18 cellular contexts compared by ENCODE assay signal in the genomic region with DNA sequence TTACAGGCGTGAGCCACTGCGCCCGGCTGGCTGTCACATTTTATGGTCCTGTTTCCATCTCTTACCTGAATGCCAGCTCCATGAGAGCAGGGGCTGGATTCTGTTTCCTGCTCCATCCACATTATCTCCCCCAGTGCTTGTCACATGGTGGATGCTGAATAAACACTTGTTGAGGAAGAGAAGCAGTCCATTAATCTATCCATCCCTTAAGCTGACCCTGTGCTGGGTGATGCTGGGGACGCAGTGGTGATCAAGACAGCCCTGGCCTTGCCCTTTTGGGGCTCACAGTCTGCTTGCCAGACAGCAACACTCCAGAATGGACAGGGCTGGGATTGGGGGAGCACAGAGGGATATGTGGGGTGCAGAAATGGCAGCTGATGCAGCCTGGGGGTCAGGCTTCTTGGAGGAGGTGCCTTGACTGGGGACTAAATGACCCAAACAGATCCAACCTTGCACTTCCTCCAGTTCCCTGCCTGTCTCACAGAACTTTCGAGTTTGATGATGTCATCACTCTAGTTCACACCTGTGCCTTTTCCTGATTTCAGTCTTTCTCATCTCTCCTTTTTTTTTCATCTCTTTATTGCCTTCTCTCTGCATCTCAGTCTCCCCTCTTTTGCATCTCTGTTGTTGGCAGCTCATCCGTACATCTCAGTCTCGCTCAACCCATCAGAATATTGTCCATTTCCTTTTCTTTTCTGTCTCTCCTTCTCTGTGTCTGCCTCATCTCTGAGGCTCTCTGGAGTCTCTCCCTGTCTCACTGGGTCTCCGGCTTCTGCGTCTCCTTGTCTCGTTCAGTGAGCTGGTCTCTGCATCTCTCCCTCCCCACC. TPM values are rescaled to one million over a fixed set of nuclear protein-coding genes. Genes with fewer than 3 reads are reported as not detected.
DNase-seq lines count a peak whose midpoint lies in the region; ATAC-seq and TF ChIP-seq lines count a peak whose summit lies in the region.
"Had no signal": no experiment of that assay in that cellular context is flagged by ENCODE, and none has a peak within 500 bp of the region (broad histone marks: within the 10 kb centered on the region; RNA-seq: fewer than 3 reads in every experiment).

No MANE protein-coding gene starts in this region.

- no peak overlapping the region; the same call in 1 of the 2 replicates for H3K9ac ChIP-seq in HUES64 (ENCODE audit: low read depth, low read length)
- peak overlapping the region in 1 of 2 donors; percentile 90 for H3K9ac ChIP-seq in colonic mucosa (ENCODE audit: low read depth in 2 of 2, low read length in 2 of 2)
- H3K9ac ChIP-seq: GM23248 had no signal

- H3K36me3 ChIP-seq in HUES64 (ENCODE audit: insufficient read depth, low read length) (no peaks in the 10 kb centered on the region), colonic mucosa (no peaks in the 10 kb centered on the region), brain microvascular endothelial cell (replicated peaks) (no peaks in the 10 kb centered on the region)
- H3K36me3 ChIP-seq: breast epithelium had no signal

- intact Hi-C loops in colonic mucosa (cut with DNase I), result loop anchor here (10.0 kb wide), 1 partner anchor 66 kb away; the partner anchor contains the start of gene RSPH6A

- H3K4me3 ChIP-seq in HUES64 (ENCODE audit: low read length) (peak overlapping the region; percentile 54; the same call in 1 of the 2 replicates), colonic mucosa (no peak overlapping the region), brain microvascular endothelial cell (ENCODE audit: low read depth, low read length) (no peak overlapping the region)
- H3K4me3 ChIP-seq: GM23248, mucosa of descending colon had no signal

- ATAC-seq in GM18867 (IDR thresholded peaks at IDR 0.05; ENCODE audit: unreplicated experiment) (no peak), GM21515 (IDR thresholded peaks at IDR 0.05; ENCODE audit: unreplicated experiment) (no peak)
- ATAC-seq: effector memory CD8-positive, alpha-beta T cell; foreskin keratinocyte had no signal

- peak overlapping the region; percentile 5 to 82 (median 51) for H3K4me3 Mint-ChIP-seq in nephron
- H3K4me3 Mint-ChIP-seq: activated CD4-positive, alpha-beta memory T cell treated with anti-CD3 and anti-CD28 coated beads for 36 hours; effector memory CD8-positive, alpha-beta T cell had no signal

- peaks cover 4% of the 10 kb centered on the region for H3K36me3 Mint-ChIP-seq in nephron (ENCODE audit: low read depth)

- H3K9me3 ChIP-seq in HUES64 (ENCODE audit: insufficient read depth, low read depth, low read length) (no peaks in the 10 kb centered on the region), colonic mucosa (no peaks in the 10 kb centered on the region)
- H3K9me3 ChIP-seq: breast epithelium, mucosa of descending colon had no signal

- peak overlapping the region; percentile 54 to 95 (median 91) for H3K27ac Mint-ChIP-seq in nephron
- H3K27ac Mint-ChIP-seq: activated CD4-positive, alpha-beta memory T cell treated with anti-CD3 and anti-CD28 coated beads for 36 hours; effector memory CD8-positive, alpha-beta T cell had no signal

- H3K27ac ChIP-seq in HUES64 (ENCODE audit: low read depth, low read length) (peak overlapping the region; percentile 27; the same call in 1 of the 2 replicates), colonic mucosa (peak overlapping the region; percentile 75), brain microvascular endothelial cell (no peak overlapping the region)
- H3K27ac ChIP-seq: foreskin keratinocyte, GM23248 had no signal

- H3K4me1 Mint-ChIP-seq in nephron, result peaks cover 40% of the 10 kb centered on the region

- H3K27me3 ChIP-seq in HUES64 (ENCODE audit: insufficient read depth, low read length) (no peaks in the 10 kb centered on the region), colonic mucosa (no peaks in the 10 kb centered on the region), brain microvascular endothelial cell (replicated peaks) (no peaks in the 10 kb centered on the region)

- in situ Hi-C loops in brain microvascular endothelial cell (cut with HindIII; ENCODE audit: low pct_ligation_motif_present, low sequenced_read_pairs), result no loop called here

- peak; percentile 90 for DNase-seq in DMS53 (lab: John Stamatoyannopoulos, UW)
- peak; percentile 42 for DNase-seq in colonic mucosa
- no peak for DNase-seq in brain microvascular endothelial cell
- DNase-seq: activated CD4-positive, alpha-beta memory T cell treated with anti-CD3 and anti-CD28 coated beads for 36 hours; effector memory CD8-positive, alpha-beta T cell; EL; foreskin keratinocyte; GM23248; KG1; NCI-H1930; trophoblast cell had no signal

- no peaks in the 10 kb centered on the region for H3K9me3 Mint-ChIP-seq in nephron
- H3K9me3 Mint-ChIP-seq: activated CD4-positive, alpha-beta memory T cell treated with anti-CD3 and anti-CD28 coated beads for 36 hours; effector memory CD8-positive, alpha-beta T cell had no signal

- peaks cover 8% of the 10 kb centered on the region for H3K27me3 Mint-ChIP-seq in nephron (ENCODE audit: low read depth)

- H3K4me1 ChIP-seq in HUES64 (ENCODE audit: insufficient read depth, low read length) (peaks cover 20% of the 10 kb centered on the region), colonic mucosa (peaks cover 30% of the 10 kb centered on the region)

- 73% methylated on average over 10 of the region's 10 CpGs for WGBS in HUES64

- TF ChIP-seq CTCF in colonic mucosa (IDR thresholded peaks at IDR 0.05), result no peak
- TF ChIP-seq CTCF in nephron (IDR thresholded peaks at IDR 0.05; ENCODE audit: unreplicated experiment in 3 of 3), result no peak
- TF ChIP-seq CTCF in brain microvascular endothelial cell (IDR thresholded peaks at IDR 0.05; ENCODE audit: low read depth, low read length, missing control alignments), result no peak

RNA-seq across cellular contexts. Expression of gene IRF2BP1, which starts 4.6 kb away (rescaled TPM):
- polyA plus RNA-seq in HUES64 (2013, experiment 1 of 2), result 13.8 TPM
- 15.4 TPM for polyA plus RNA-seq in HUES64 (2013, experiment 2 of 2)
- 10 to 100 TPM; 20.3 to 29.7 TPM for total RNA-seq in colonic mucosa

RNA-seq across cellular contexts. Expression of gene FOXA3, which starts 17.2 kb away (rescaled TPM):
- polyA plus RNA-seq in HUES64 (2013, experiment 1 of 2), result 10.9 TPM
- polyA plus RNA-seq in HUES64 (2013, experiment 2 of 2), result 11.9 TPM
- total RNA-seq in colonic mucosa, result 10 to 100 TPM; 48.5 to 55.9 TPM
- total RNA-seq: GM23248 had no signal
- polyA plus RNA-seq: GM23248 had no signal

RNA-seq across cellular contexts. Expression of gene SYMPK, which starts 18.3 kb away (rescaled TPM):
- polyA plus RNA-seq in HUES64 (2013, experiment 1 of 2), result 50.7 TPM
- 49.3 TPM for polyA plus RNA-seq in HUES64 (2013, experiment 2 of 2)
- total RNA-seq in colonic mucosa, result 100 to 1,000 TPM in 1 of 2 donors, 10 to 100 TPM in 1; 55.7 to 101 TPM

RNA-seq across cellular contexts. Expression of gene MYPOP, which starts 21.1 kb away (rescaled TPM):
- 6.8 TPM for polyA plus RNA-seq in HUES64 (2013, experiment 1 of 2)
- polyA plus RNA-seq in HUES64 (2013, experiment 2 of 2), result 6.0 TPM
- 1 to 10 TPM; 8.9 to 9.0 TPM for total RNA-seq in colonic mucosa

RNA-seq across cellular contexts. Expression of gene NANOS2, which starts 33.3 kb away (rescaled TPM):
- polyA plus RNA-seq in HUES64 (2013, experiment 1 of 2), result not detected
- polyA plus RNA-seq in HUES64 (2013, experiment 2 of 2), result 0.19 TPM
- total RNA-seq in colonic mucosa, result not detected
- total RNA-seq: activated CD4-positive, alpha-beta memory T cell treated with anti-CD3 and anti-CD28 coated beads for 36 hours; breast epithelium; foreskin keratinocyte; GM23248; kidney epithelial cell; mucosa of descending colon had no signal
- polyA plus RNA-seq: foreskin keratinocyte, GM23248 had no signal
